In genomic region chr11:88327462-88328143, GRCh38 we compare ENCODE assay signal across 12 cellular contexts. TPM values are rescaled to one million over a fixed set of nuclear protein-coding genes. Genes with fewer than 3 reads are reported as not detected.
A peak's percentile ranks its signal among the peaks of the same experiment; 100 is the strongest.
DNase-seq lines count a peak whose midpoint lies in the region; ATAC-seq, FAIRE-seq and TF ChIP-seq lines count a peak whose summit lies in the region.
"Had no signal": no experiment of that assay in that cellular context is flagged by ENCODE, and none has a peak within 500 bp of the region (broad histone marks: within the 10 kb centered on the region; RNA-seq: fewer than 3 reads in every experiment).

No MANE protein-coding gene starts in this region.

- POLR2A ChIA-PET in A673 (lab: Charles Lee; ENCODE audit: low non-redundant PET), result no interaction called here

- H3K79me2 ChIP-seq in OCI-LY3 (ENCODE audit: low read length) (peaks cover 97% of the 10 kb centered on the region), hepatocyte (peaks cover 10% of the 10 kb centered on the region)

- no peak overlapping the region for H3K4me3 ChIP-seq in A673 (ENCODE audit: low read depth, low read length, poor library complexity, severe bottlenecking)
- peak overlapping the region; percentile 93 for H3K4me3 ChIP-seq in OCI-LY3 (ENCODE audit: low read length)
- H3K4me3 ChIP-seq in hepatocyte, result no peak overlapping the region

- no TSS peak for BruUV-seq in A673 (replicated peaks; lab: Mats Ljungman, UMichigan)

- WGBS in hepatocyte (ENCODE audit: low lambda C conversion rate, missing lambda C conversion rate), result 72% methylated on average over 3 of the region's 3 CpGs

- no peaks in the 10 kb centered on the region for H3K9me3 ChIP-seq in A673 (ENCODE audit: low read depth, low read length, poor library complexity, severe bottlenecking)
- H3K9me3 ChIP-seq in OCI-LY3 (ENCODE audit: insufficient read depth, low read length), result no peaks in the 10 kb centered on the region
- H3K9me3 ChIP-seq in hepatocyte (ENCODE audit: low read depth), result no peaks in the 10 kb centered on the region

- H3K9me2 ChIP-seq in hepatocyte (replicated peaks; ENCODE audit: insufficient read depth), result no peaks in the 10 kb centered on the region

- DNase-seq in A673 (ENCODE audit: low spot score) (peak; percentile 56), HuH-7.5 (ENCODE audit: low spot score) (no peak), hepatocyte (ENCODE audit: low spot score) (no peak), urothelium cell line (ENCODE audit: low spot score) (no peak), GM12892 (ENCODE audit: insufficient read length) (no peak)
- DNase-seq: activated effector memory CD4-positive, alpha-beta T cell treated with anti-CD3 and anti-CD28 coated beads, Interleukin-2, amount 50 U/mL, for 16 hours; caudate nucleus; NCI-H2227 treated with DMSO at 0.1 percent for 48 hours; stimulated activated CD8-positive, alpha-beta memory T cell treated with anti-CD3 and anti-CD28 coated beads, Interleukin-4, amount 100 ng/mL, for 48 hours had no signal

- H3K4me2 ChIP-seq in OCI-LY3 (ENCODE audit: low read length), result peak overlapping the region; percentile 82
- H3K4me2 ChIP-seq in hepatocyte, result no peak overlapping the region

- H3K9ac ChIP-seq in OCI-LY3 (ENCODE audit: low read length), result peak overlapping the region; percentile 67

- peak; percentile 21 for ATAC-seq in GM18907 (IDR thresholded peaks at IDR 0.05; ENCODE audit: unreplicated experiment)
- ATAC-seq in HG02642 (IDR thresholded peaks at IDR 0.05; ENCODE audit: poor library complexity, unreplicated experiment), result peak; percentile 29

- no peak for TF ChIP-seq CTCF in A673 (conservative IDR thresholded peaks at IDR 0.05; ENCODE audit: low read depth, low read length)
- no peak for TF ChIP-seq CTCF in OCI-LY3 (IDR thresholded peaks at IDR 0.05; ENCODE audit: low read depth, low read length)
- TF ChIP-seq CTCF in hepatocyte (IDR thresholded peaks at IDR 0.05; ENCODE audit: poor library complexity), result no peak

- H3K27me3 ChIP-seq in A673 (replicated peaks; ENCODE audit: insufficient read depth, low read depth, low read length, poor library complexity) (no peaks in the 10 kb centered on the region), OCI-LY3 (ENCODE audit: low read depth, low read length) (no peaks in the 10 kb centered on the region), hepatocyte (no peaks in the 10 kb centered on the region)

- H3K4me1 ChIP-seq in A673 (ENCODE audit: insufficient read depth, low read length, poor library complexity, severe bottlenecking), result peaks cover 50% of the 10 kb centered on the region
- H3K4me1 ChIP-seq in OCI-LY3 (ENCODE audit: low read length), result peaks cover 89% of the 10 kb centered on the region
- no peaks in the 10 kb centered on the region for H3K4me1 ChIP-seq in hepatocyte (ENCODE audit: insufficient read depth)

- FAIRE-seq in urothelium cell line (lab: Jason Lieb, UNC) (no peak), GM12892 (lab: Jason Lieb, UNC) (no peak)

- H4K20me1 ChIP-seq in OCI-LY3 (ENCODE audit: insufficient read depth, low read length) (peaks cover 92% of the 10 kb centered on the region), hepatocyte (ENCODE audit: insufficient read depth, poor library complexity, severe bottlenecking) (no peaks in the 10 kb centered on the region)

- H2AFZ ChIP-seq in OCI-LY3 (ENCODE audit: low read depth, low read length), result no peak overlapping the region
- H2AFZ ChIP-seq in hepatocyte, result no peak overlapping the region

- TF ChIP-seq POLR2A in GM12892 (IDR thresholded peaks at IDR 0.05; ENCODE audit: low read depth, low read length), result no peak

- CTCF ChIA-PET in A673 (lab: Charles Lee), result no interaction called here

- H3K36me3 ChIP-seq in A673 (ENCODE audit: insufficient read depth, low read length, poor library complexity, severe bottlenecking), result peaks cover 9% of the 10 kb centered on the region
- H3K36me3 ChIP-seq in OCI-LY3 (replicated peaks; ENCODE audit: low read depth, low read length), result peaks cover 74% of the 10 kb centered on the region
- H3K36me3 ChIP-seq in hepatocyte (replicated peaks; ENCODE audit: insufficient read depth, low read depth), result no peaks in the 10 kb centered on the region

- H3K27ac ChIP-seq in A673 (ENCODE audit: low read depth, low read length, poor library complexity, severe bottlenecking) (no peak overlapping the region), OCI-LY3 (ENCODE audit: low read length) (peak overlapping the region; percentile 94), hepatocyte (no peak overlapping the region)

- intact Hi-C loops in A673 (cut with micrococcal nuclease; ENCODE audit: unreplicated experiment), result loop anchor here (5.0 kb wide), 1 partner anchor 215 kb away; no protein-coding TSS in a partner anchor

RNA-seq across cellular contexts. Expression of gene CTSC, which starts 9.9 kb away (rescaled TPM):
- total RNA-seq in A673 (2021) (86.4 and 116 TPM in 2 replicates), hepatocyte (178 and 198 TPM in 2 replicates)
- 166 and 187 TPM in 2 replicates for polyA plus RNA-seq in hepatocyte
- polyA plus RNA-seq in GM12892 (2012; ENCODE audit: missing spikeins), result 125 TPM
